ENCODE assay signal across 14 cellular contexts in the genomic region with DNA sequence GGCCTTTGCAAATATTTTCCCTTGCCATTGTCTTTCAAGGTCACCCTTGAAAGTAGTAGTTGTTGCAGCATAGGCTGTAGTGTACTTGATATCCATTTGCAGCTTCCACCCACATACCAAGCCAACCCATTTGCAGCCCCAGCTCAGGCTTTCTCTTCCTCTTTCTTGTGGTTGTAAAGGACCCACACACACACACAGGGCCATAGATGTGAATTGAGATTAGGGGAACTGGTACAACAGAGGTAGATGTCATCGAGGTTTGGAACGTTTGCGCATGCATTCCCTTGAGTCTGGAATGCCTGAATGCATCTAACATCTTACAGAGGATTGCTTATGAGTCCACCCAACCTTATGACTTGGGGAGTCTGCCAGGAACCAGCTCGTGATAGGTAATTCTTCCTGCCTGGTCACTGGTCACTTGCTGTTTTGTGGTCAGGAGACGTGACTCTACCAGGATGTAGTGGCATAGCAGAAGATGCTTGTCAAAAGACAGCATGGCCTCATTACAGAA.
DNase-seq lines count a peak whose midpoint lies in the region; ATAC-seq and TF ChIP-seq lines count a peak whose summit lies in the region.
"Had no signal": no experiment of that assay in that cellular context is flagged by ENCODE, and none has a peak within 500 bp of the region (broad histone marks: within the 10 kb centered on the region; RNA-seq: fewer than 3 reads in every experiment).

No MANE protein-coding gene starts in this region.

- no peaks in the 10 kb centered on the region for H3K4me1 ChIP-seq in ovary (ENCODE audit: insufficient read depth)
- H3K4me1 ChIP-seq: pancreas had no signal

- ATAC-seq in GM18498 (IDR thresholded peaks at IDR 0.05; ENCODE audit: unreplicated experiment) = peak; percentile 96
- ATAC-seq in GM21423 (IDR thresholded peaks at IDR 0.05; ENCODE audit: unreplicated experiment) = peak; percentile 94
- ATAC-seq in HG03135 (IDR thresholded peaks at IDR 0.05; ENCODE audit: unreplicated experiment) = peak; percentile 97
- ATAC-seq in esophagus mucosa = no peak

- TF ChIP-seq EP300 in ovary (IDR thresholded peaks at IDR 0.05) = no peak

- DNase-seq in SK-MEL-5 (ENCODE audit: low read depth, low spot score) (peak; percentile 96), putamen (ENCODE audit: low spot score) (no peak), ovary (no peak)
- no peak for DNase-seq in activated naive CD4-positive, alpha-beta T cell treated with anti-CD3 and anti-CD28 coated beads, Interleukin-2, amount 50 U/mL, for 16 hours
- DNase-seq: activated T-cell treated with anti-CD3 and anti-CD28 coated beads, Interleukin-2, amount 50 U/mL, for 48 hours; effector CD8-positive, alpha-beta T cell; immature natural killer cell; NCI-H1048; pancreas had no signal

- intact Hi-C loops in ovary (cut with DNase I) = no loop called here

- no peaks in the 10 kb centered on the region for H3K36me3 ChIP-seq in ovary
- H3K36me3 ChIP-seq: pancreas had no signal

- no peaks in the 10 kb centered on the region for H3K9me3 ChIP-seq in ovary
- H3K9me3 ChIP-seq: pancreas had no signal

- no peak for TF ChIP-seq CTCF in ovary (IDR thresholded peaks at IDR 0.05)

- in situ Hi-C loops in SK-MEL-5 (cut with HindIII; ENCODE audit: low pct_unique_long_range_greater_than_20kb, low sequenced_read_pairs) = no loop called here

- H3K27me3 ChIP-seq in ovary = no peaks in the 10 kb centered on the region
- H3K27me3 ChIP-seq: pancreas had no signal

- TF ChIP-seq POLR2A in ovary (IDR thresholded peaks at IDR 0.05) = no peak

- H3K27ac ChIP-seq in ovary = no peak overlapping the region
- H3K27ac ChIP-seq: pancreas, SK-N-MC had no signal

- no peak overlapping the region for H3K4me3 ChIP-seq in ovary
- H3K4me3 ChIP-seq: pancreas, SK-N-MC had no signal

- WGBS in ovary, 3 donors = 90 to 93% (median 92%) methylated on average over 5 of the region's 5 CpGs
